ENCODE assay signal across 22 cellular contexts in the genomic region with DNA sequence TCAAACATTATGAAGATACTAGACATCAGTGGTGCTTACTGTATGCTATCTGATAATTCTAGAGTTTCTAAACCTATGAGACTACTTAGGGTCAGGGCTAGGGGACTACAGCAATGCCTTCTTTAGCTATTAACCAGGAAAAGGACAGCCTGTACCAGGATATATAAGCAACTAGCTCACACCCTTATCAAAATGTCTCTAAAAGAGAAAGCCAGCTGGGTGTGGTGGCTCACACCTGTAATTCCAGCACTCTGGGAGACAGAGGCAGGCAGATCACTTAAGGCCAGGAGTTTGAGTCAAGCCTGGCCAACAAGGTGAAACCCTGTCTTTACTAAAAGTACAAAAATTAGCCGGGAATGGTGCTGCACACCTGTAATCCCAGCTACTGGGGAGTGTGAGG. TPM values are rescaled to one million over a fixed set of nuclear protein-coding genes. Genes with fewer than 3 reads are reported as not detected.
A peak's percentile ranks its signal among the peaks of the same experiment; 100 is the strongest.
DNase-seq lines count a peak whose midpoint lies in the region; ATAC-seq, FAIRE-seq and TF ChIP-seq lines count a peak whose summit lies in the region.
"Had no signal": no experiment of that assay in that cellular context is flagged by ENCODE, and none has a peak within 500 bp of the region (broad histone marks: within the 10 kb centered on the region; RNA-seq: fewer than 3 reads in every experiment).

No MANE protein-coding gene starts in this region.

- POLR2A ChIA-PET in activated CD4-positive, alpha-beta T cell treated with anti-CD3 and anti-CD28 coated beads for 36 hours (lab: Charles Lee) = interaction anchor here (0.7 kb wide), 1 partner anchor 584 kb away, joined by 3 read pairs; no protein-coding TSS in a partner anchor

- DNase-seq in colonic mucosa (peak; percentile 21), left colon (peak; percentile 23 to 43), small intestine (peak; percentile 77), caudate nucleus (lab: John Stamatoyannopoulos, UW) (no peak)
- no peak for DNase-seq in activated CD4-positive, alpha-beta T cell treated with anti-CD3 and anti-CD28 coated beads for 36 hours
- DNase-seq: AML-193; Caco-2; Calu3; CD4-positive, alpha-beta T cell; CD8-positive, alpha-beta T cell; DMS79 treated with DMSO at 0.1 percent for 48 hours; GF-D8 had no signal

- H3K27me3 Mint-ChIP-seq in activated CD4-positive, alpha-beta T cell treated with anti-CD3 and anti-CD28 coated beads for 36 hours = no peaks in the 10 kb centered on the region
- H3K27me3 Mint-ChIP-seq: B cell; CD4-positive, alpha-beta T cell had no signal

- peaks cover 16% of the 10 kb centered on the region for H3K36me3 Mint-ChIP-seq in activated CD4-positive, alpha-beta T cell treated with anti-CD3 and anti-CD28 coated beads for 36 hours (ENCODE audit: low read depth)

- H3K27ac Mint-ChIP-seq in activated CD4-positive, alpha-beta T cell treated with anti-CD3 and anti-CD28 coated beads for 36 hours = no peak overlapping the region
- H3K27ac Mint-ChIP-seq: B cell; CD4-positive, alpha-beta T cell; CD8-positive, alpha-beta T cell had no signal

- no peaks in the 10 kb centered on the region for H3K36me3 ChIP-seq in colonic mucosa
- H3K36me3 ChIP-seq in small intestine (ENCODE audit: control insufficient read depth in 2 of 2, insufficient read depth in 2 of 2, low read length in 2 of 2) = peaks cover 0 to 10% of the 10 kb centered on the region in 2 donors

- WGBS in small intestine, 3 donors = 79 to 100% (median 97%) methylated on average over 1 of the region's 1 CpG

- H3K27me3 ChIP-seq in colonic mucosa (no peaks in the 10 kb centered on the region), small intestine (ENCODE audit: control insufficient read depth in 2 of 2, insufficient read depth in 2 of 2, low read length in 2 of 2) (no peaks in the 10 kb centered on the region)
- H3K27me3 ChIP-seq: BLaER1 treated with 17β-estradiol and CSF1 and Interleukin-3, amounts not matched to agents 10 nM and 100 nM had no signal

- no peak overlapping the region for H3K4me3 ChIP-seq in colonic mucosa
- no peak overlapping the region for H3K4me3 ChIP-seq in small intestine (ENCODE audit: low read depth in 1 of 2, low read length in 2 of 2)
- H3K4me3 ChIP-seq: A549; BLaER1 treated with 17β-estradiol and CSF1 and Interleukin-3, amounts not matched to agents 10 nM and 100 nM had no signal

- intact Hi-C loops in colonic mucosa (cut with DNase I) (no loop called here), left colon (cut with DNase I, micrococcal nuclease) (no loop called here)
- intact Hi-C loops in activated CD4-positive, alpha-beta T cell treated with anti-CD3 and anti-CD28 coated beads for 36 hours (cut with DNase I, micrococcal nuclease) = no loop called here

- no peak overlapping the region for H3K9ac ChIP-seq in colonic mucosa (ENCODE audit: low read depth in 2 of 2, low read length in 2 of 2)
- H3K9ac ChIP-seq: BLaER1 treated with 17β-estradiol and CSF1 and Interleukin-3, amounts not matched to agents 10 nM and 100 nM had no signal

- CTCF ChIA-PET in activated CD4-positive, alpha-beta T cell treated with anti-CD3 and anti-CD28 coated beads for 36 hours (lab: Charles Lee) = no interaction called here

- H3K27ac ChIP-seq in colonic mucosa (no peak overlapping the region), small intestine (ENCODE audit: low read depth in 1 of 2, low read length in 1 of 2) (no peak overlapping the region), caudate nucleus (ENCODE audit: low read depth, low read length) (no peak overlapping the region)
- H3K27ac ChIP-seq: 22Rv1; A549; BLaER1 treated with 17β-estradiol and CSF1 and Interleukin-3, amounts not matched to agents 10 nM and 100 nM; C4-2B had no signal

- no peak for TF ChIP-seq CTCF in colonic mucosa (IDR thresholded peaks at IDR 0.05)

- H3K4me1 ChIP-seq in colonic mucosa = no peaks in the 10 kb centered on the region
- no peaks in the 10 kb centered on the region for H3K4me1 ChIP-seq in small intestine (ENCODE audit: control insufficient read depth in 2 of 2, insufficient read depth in 1 of 2, low read depth in 1 of 2, low read length in 1 of 2)
- H3K4me1 ChIP-seq: A549; BLaER1 treated with 17β-estradiol and CSF1 and Interleukin-3, amounts not matched to agents 10 nM and 100 nM; Caco-2 had no signal

- H3K9me3 ChIP-seq in colonic mucosa = no peaks in the 10 kb centered on the region
- no peaks in the 10 kb centered on the region for H3K9me3 ChIP-seq in small intestine (ENCODE audit: control insufficient read depth, low read depth)
- H3K9me3 ChIP-seq: A549; BLaER1 treated with 17β-estradiol and CSF1 and Interleukin-3, amounts not matched to agents 10 nM and 100 nM; Caco-2 had no signal

- H3K4me3 Mint-ChIP-seq in activated CD4-positive, alpha-beta T cell treated with anti-CD3 and anti-CD28 coated beads for 36 hours = no peak overlapping the region
- H3K4me3 Mint-ChIP-seq: B cell; CD4-positive, alpha-beta T cell; CD8-positive, alpha-beta T cell had no signal

- ATAC-seq in left colon = peak; percentile 97
- ATAC-seq in activated CD4-positive, alpha-beta T cell treated with anti-CD3 and anti-CD28 coated beads for 36 hours = no peak
- ATAC-seq in GM19397 (IDR thresholded peaks at IDR 0.05; ENCODE audit: unreplicated experiment) = no peak
- ATAC-seq: A549; CD8-positive, alpha-beta T cell had no signal

- FAIRE-seq in small intestine (lab: Jason Lieb, UNC) = no peak
- FAIRE-seq: A549, D721Med, G401.6, GM12891, GM18507 had no signal

- no peaks in the 10 kb centered on the region for H3K4me1 Mint-ChIP-seq in activated CD4-positive, alpha-beta T cell treated with anti-CD3 and anti-CD28 coated beads for 36 hours
- H3K4me1 Mint-ChIP-seq: B cell had no signal

- no peaks in the 10 kb centered on the region for H3K9me3 Mint-ChIP-seq in activated CD4-positive, alpha-beta T cell treated with anti-CD3 and anti-CD28 coated beads for 36 hours (ENCODE audit: low read depth)
- H3K9me3 Mint-ChIP-seq: CD4-positive, alpha-beta T cell; CD8-positive, alpha-beta T cell had no signal

RNA-seq across cellular contexts. Expression of a gene that starts 55.8 kb away (rescaled TPM):
- total RNA-seq in colonic mucosa (100 to 1,000 TPM; 160 to 198 TPM), left colon (100 to 1,000 TPM; 144 to 154 TPM)
- 100 to 1,000 TPM in 1 of 3 donors, 10 to 100 TPM in 2; 71.8 to 127 (median 93.8) TPM for polyA plus RNA-seq in small intestine
- total RNA-seq in activated CD4-positive, alpha-beta T cell treated with anti-CD3 and anti-CD28 coated beads for 36 hours = 10 to 100 TPM; 57.9 to 58.9 TPM

RNA-seq across cellular contexts. Expression of a gene that starts 58.7 kb away (rescaled TPM):
- total RNA-seq in colonic mucosa = 10 to 100 TPM; 12.3 to 20.1 TPM
- total RNA-seq in left colon = 10 to 100 TPM; 11.9 to 15.7 TPM
- 10 to 100 TPM; 11.1 to 20.8 (median 12.7) TPM for polyA plus RNA-seq in small intestine
- 10 to 100 TPM; 10.6 to 16.2 TPM for total RNA-seq in activated CD4-positive, alpha-beta T cell treated with anti-CD3 and anti-CD28 coated beads for 36 hours

Comparison
In these comparisons a context has a peak if more than half of its experiments do, and no peak if none do; other contexts are left out.
1. DNase-seq: peak in colonic mucosa (single experiment), left colon (2 of 2) and small intestine (single experiment); none in activated CD4-positive, alpha-beta T cell treated with anti-CD3 and anti-CD28 coated beads for 36 hours (single experiment) and caudate nucleus (0 of 61).